Comparison of ENCODE assay signal across 17 cellular contexts in genomic region chr1:119956306-119956705, GRCh38. TPM values are rescaled to one million over a fixed set of nuclear protein-coding genes. Genes with fewer than 3 reads are reported as not detected.
DNase-seq lines count a peak whose midpoint lies in the region; ATAC-seq and TF ChIP-seq lines count a peak whose summit lies in the region.
"Had no signal": no experiment of that assay in that cellular context is flagged by ENCODE, and none has a peak within 500 bp of the region (broad histone marks: within the 10 kb centered on the region; RNA-seq: fewer than 3 reads in every experiment).

No MANE protein-coding gene starts in this region.

- peaks cover 54 to 84% of the 10 kb centered on the region in 2 donors for H3K4me1 ChIP-seq in thyroid gland

- no peaks in the 10 kb centered on the region for H3K27me3 ChIP-seq in thyroid gland

- CTCF ChIA-PET in activated CD8-positive, alpha-beta T cell treated with anti-CD3 and anti-CD28 coated beads, Interleukin-2, amount 10 ng/mL, durations not matched to agents 7 days and 5 days (lab: Charles Lee), result interaction anchor here (0.7 to 1.5 kb wide), 3 partner anchors 12 to 147 kb away, joined by 3 read pairs; no protein-coding TSS in a partner anchor
- CTCF ChIA-PET in activated CD8-positive, alpha-beta T cell treated with anti-CD3 and anti-CD28 coated beads for 36 hours (lab: Charles Lee), result interaction anchor here (0.9 to 1.9 kb wide), 2 partner anchors 12 to 71 kb away, joined by 3 to 8 read pairs; no protein-coding TSS in a partner anchor

- TF ChIP-seq POLR2A in thyroid gland (IDR thresholded peaks at IDR 0.05), result no peak

- no peak for ATAC-seq in activated CD8-positive, alpha-beta T cell treated with anti-CD3 and anti-CD28 coated beads, Interleukin-2, amount 10 ng/mL, durations not matched to agents 7 days and 5 days
- ATAC-seq in activated CD8-positive, alpha-beta T cell treated with anti-CD3 and anti-CD28 coated beads for 36 hours, result no peak
- ATAC-seq in HG03135 (IDR thresholded peaks at IDR 0.05; ENCODE audit: unreplicated experiment) (no peak), GM19397 (IDR thresholded peaks at IDR 0.05; ENCODE audit: unreplicated experiment) (no peak)
- ATAC-seq: HCT116 had no signal

- no peaks in the 10 kb centered on the region for H3K9me3 Mint-ChIP-seq in activated CD8-positive, alpha-beta T cell treated with anti-CD3 and anti-CD28 coated beads, Interleukin-2, amount 10 ng/mL, durations not matched to agents 7 days and 5 days (ENCODE audit: insufficient read depth)
- H3K9me3 Mint-ChIP-seq in activated CD8-positive, alpha-beta T cell treated with anti-CD3 and anti-CD28 coated beads for 36 hours, result no peaks in the 10 kb centered on the region

- WGBS in thyroid gland, 2 donors, result 80 to 92% methylated on average over 2 of the region's 2 CpGs

- H3K4me1 Mint-ChIP-seq in activated CD8-positive, alpha-beta T cell treated with anti-CD3 and anti-CD28 coated beads, Interleukin-2, amount 10 ng/mL, durations not matched to agents 7 days and 5 days (ENCODE audit: low read depth), result peaks cover 38% of the 10 kb centered on the region
- peaks cover 4% of the 10 kb centered on the region for H3K4me1 Mint-ChIP-seq in activated CD8-positive, alpha-beta T cell treated with anti-CD3 and anti-CD28 coated beads for 36 hours (ENCODE audit: low read depth)

- no peak for DNase-seq in activated CD8-positive, alpha-beta T cell treated with anti-CD3 and anti-CD28 coated beads, Interleukin-2, amount 10 ng/mL, durations not matched to agents 7 days and 5 days
- no peak for DNase-seq in activated CD8-positive, alpha-beta T cell treated with anti-CD3 and anti-CD28 coated beads for 36 hours
- DNase-seq in amniotic epithelial cell (ENCODE audit: low read depth) (peak; percentile 55), fibroblast of peridontal ligament (ENCODE audit: extremely low read depth) (peak; percentile 55), thyroid gland (no peak), GM13976 (ENCODE audit: low spot score) (no peak)
- DNase-seq: DMS53; NCI-H1048; NCI-H69; NK-92 treated with Interleukin-12 subunit alpha and Interleukin-12 subunit beta, amount 100 ng/mL, for 24 hours; PC-9 had no signal

- H3K27ac Mint-ChIP-seq in activated CD8-positive, alpha-beta T cell treated with anti-CD3 and anti-CD28 coated beads, Interleukin-2, amount 10 ng/mL, durations not matched to agents 7 days and 5 days, result no peak overlapping the region
- H3K27ac Mint-ChIP-seq in activated CD8-positive, alpha-beta T cell treated with anti-CD3 and anti-CD28 coated beads for 36 hours, result no peak overlapping the region

- intact Hi-C loops in activated CD8-positive, alpha-beta T cell treated with anti-CD3 and anti-CD28 coated beads for 36 hours (cut with micrococcal nuclease), result no loop called here
- intact Hi-C loops in thyroid gland (cut with DNase I), result no loop called here

- peak overlapping the region; percentile 8 to 84 (median 74) for H3K27ac ChIP-seq in thyroid gland
- H3K27ac ChIP-seq: HL-60, PC-9, SK-N-MC had no signal

- POLR2A ChIA-PET in activated CD8-positive, alpha-beta T cell treated with anti-CD3 and anti-CD28 coated beads, Interleukin-2, amount 10 ng/mL, durations not matched to agents 7 days and 5 days (lab: Charles Lee), result no interaction called here
- POLR2A ChIA-PET in activated CD8-positive, alpha-beta T cell treated with anti-CD3 and anti-CD28 coated beads for 36 hours (lab: Charles Lee), result no interaction called here

- in situ Hi-C loops in GM13976 (cut with MboI; ENCODE audit: low sequenced_read_pairs, unreplicated experiment), result no loop called here

- H3K4me3 ChIP-seq in thyroid gland (replicated peaks in 1 of 3), result no peak overlapping the region
- H3K4me3 ChIP-seq: PC-9, SK-N-MC had no signal

- no peaks in the 10 kb centered on the region for H3K9me3 ChIP-seq in thyroid gland

- peaks cover 39% of the 10 kb centered on the region for H3K36me3 Mint-ChIP-seq in activated CD8-positive, alpha-beta T cell treated with anti-CD3 and anti-CD28 coated beads, Interleukin-2, amount 10 ng/mL, durations not matched to agents 7 days and 5 days (ENCODE audit: low read depth)
- peaks cover 4% of the 10 kb centered on the region for H3K36me3 Mint-ChIP-seq in activated CD8-positive, alpha-beta T cell treated with anti-CD3 and anti-CD28 coated beads for 36 hours (ENCODE audit: low read depth)

- H3K36me3 ChIP-seq in thyroid gland, result peaks cover 0 to 3% of the 10 kb centered on the region in 2 donors

- no peak for TF ChIP-seq CTCF in activated CD8-positive, alpha-beta T cell treated with anti-CD3 and anti-CD28 coated beads for 36 hours (IDR thresholded peaks at IDR 0.05)
- TF ChIP-seq CTCF in thyroid gland (IDR thresholded peaks at IDR 0.05), result no peak
- no peak for TF ChIP-seq CTCF in GM13976 (IDR thresholded peaks at IDR 0.05; ENCODE audit: borderline replicate concordance, control extremely low read depth, extremely low read depth, insufficient read depth, missing control alignments)

- peak overlapping the region; percentile 34 for H3K4me3 Mint-ChIP-seq in activated CD8-positive, alpha-beta T cell treated with anti-CD3 and anti-CD28 coated beads, Interleukin-2, amount 10 ng/mL, durations not matched to agents 7 days and 5 days
- H3K4me3 Mint-ChIP-seq in activated CD8-positive, alpha-beta T cell treated with anti-CD3 and anti-CD28 coated beads for 36 hours, result no peak overlapping the region

- H3K27me3 Mint-ChIP-seq in activated CD8-positive, alpha-beta T cell treated with anti-CD3 and anti-CD28 coated beads, Interleukin-2, amount 10 ng/mL, durations not matched to agents 7 days and 5 days (ENCODE audit: low read depth), result no peaks in the 10 kb centered on the region
- H3K27me3 Mint-ChIP-seq in activated CD8-positive, alpha-beta T cell treated with anti-CD3 and anti-CD28 coated beads for 36 hours, result no peaks in the 10 kb centered on the region

RNA-seq across cellular contexts. Expression of gene ADAM30, which starts 60.0 kb away (rescaled TPM):
- not detected for total RNA-seq in activated CD8-positive, alpha-beta T cell treated with anti-CD3 and anti-CD28 coated beads, Interleukin-2, amount 10 ng/mL, durations not matched to agents 7 days and 5 days
- not detected for total RNA-seq in activated CD8-positive, alpha-beta T cell treated with anti-CD3 and anti-CD28 coated beads for 36 hours
- under 1 TPM in 1 of 4 donors, not detected in 3; 0.13 TPM for total RNA-seq in thyroid gland
- total RNA-seq: A172, PC-9 had no signal

Comparison
In these comparisons a context has a peak if more than half of its experiments do, and no peak if none do; other contexts are left out.
1. DNase-seq: peak in amniotic epithelial cell (single experiment) and fibroblast of peridontal ligament (single experiment); none in activated CD8-positive, alpha-beta T cell treated with anti-CD3 and anti-CD28 coated beads, Interleukin-2, amount 10 ng/mL, durations not matched to agents 7 days and 5 days (single experiment), activated CD8-positive, alpha-beta T cell treated with anti-CD3 and anti-CD28 coated beads for 36 hours (single experiment), thyroid gland (0 of 2) and GM13976 (single experiment).